In the genomic region with DNA sequence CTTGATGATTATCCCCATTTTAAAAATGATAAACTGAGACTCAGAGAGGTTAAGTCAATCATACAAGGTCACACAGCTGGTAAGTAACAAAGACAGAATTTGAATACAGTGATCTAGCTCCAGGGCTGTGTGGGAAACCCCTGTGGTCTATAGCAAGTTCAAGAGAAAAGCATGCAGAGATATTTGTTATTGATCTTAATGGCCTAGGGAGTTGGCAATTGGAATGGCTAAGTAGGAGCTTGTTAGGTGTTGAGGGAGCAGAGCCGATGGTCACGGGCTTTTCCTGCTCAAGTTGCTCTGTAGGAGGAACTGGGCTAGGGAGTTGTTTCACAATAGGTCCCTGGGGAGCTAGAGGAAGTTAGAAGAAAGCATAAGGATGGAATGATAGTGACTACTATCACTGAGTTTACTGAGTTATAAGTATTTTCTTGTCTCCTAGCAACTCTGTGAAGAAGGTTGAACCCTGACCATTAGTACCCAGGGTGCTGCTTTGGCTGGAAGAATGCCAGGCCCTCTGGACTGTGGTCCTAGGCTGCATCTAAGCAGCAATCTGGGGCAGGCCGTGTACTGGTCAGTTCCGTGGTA, we compare ENCODE assay signal across 8 cellular contexts. TPM values are rescaled to one million over a fixed set of nuclear protein-coding genes. Genes with fewer than 3 reads are reported as not detected.
DNase-seq lines count a peak whose midpoint lies in the region; ATAC-seq and TF ChIP-seq lines count a peak whose summit lies in the region.

No MANE protein-coding gene starts in this region.

- H3K9me3 ChIP-seq in lung (ENCODE audit: control insufficient read depth in 2 of 2, insufficient read depth in 1 of 2, low read length in 1 of 2), result no peaks in the 10 kb centered on the region

- no peaks in the 10 kb centered on the region for H3K9me3 Mint-ChIP-seq in activated naive CD8-positive, alpha-beta T cell treated with anti-CD3 and anti-CD28 coated beads, Interleukin-2, amount 10 ng/mL, durations not matched to agents 7 days and 5 days

- 39 to 63% methylated on average over 4 of the region's 4 CpGs for WGBS in lung, 2 donors

- POLR2A ChIA-PET in activated naive CD8-positive, alpha-beta T cell treated with anti-CD3 and anti-CD28 coated beads, Interleukin-2, amount 10 ng/mL, durations not matched to agents 7 days and 5 days (lab: Charles Lee), result interaction anchor here (0.7 to 4.7 kb wide), 4 partner anchors 9 to 43 kb away, joined by 3 to 68 read pairs (median 4); a partner anchor contains a TSS

- H3K27me3 ChIP-seq in lung (ENCODE audit: control insufficient read depth, insufficient read depth), result no peaks in the 10 kb centered on the region

- peak overlapping the region in 1 of 2 donors; percentile 83 for H3K27ac ChIP-seq in lung (ENCODE audit: low read depth in 1 of 2, low read length in 1 of 2)

- H3K36me3 ChIP-seq in lung (ENCODE audit: control insufficient read depth in 2 of 2, insufficient read depth in 2 of 2, low read length in 2 of 2), result peaks cover 0 to 1% of the 10 kb centered on the region in 2 donors

- peak overlapping the region; percentile 96 for H3K27ac Mint-ChIP-seq in activated naive CD8-positive, alpha-beta T cell treated with anti-CD3 and anti-CD28 coated beads, Interleukin-2, amount 10 ng/mL, durations not matched to agents 7 days and 5 days

- peaks cover 33% of the 10 kb centered on the region for H3K4me1 Mint-ChIP-seq in activated naive CD8-positive, alpha-beta T cell treated with anti-CD3 and anti-CD28 coated beads, Interleukin-2, amount 10 ng/mL, durations not matched to agents 7 days and 5 days

- H3K4me1 ChIP-seq in lung (ENCODE audit: control insufficient read depth in 2 of 2, insufficient read depth in 2 of 2, low read length in 2 of 2), result peaks cover 4 to 5% of the 10 kb centered on the region in 2 donors

- H3K4me3 ChIP-seq in lung, result no peak overlapping the region

- H3K4me3 Mint-ChIP-seq in activated naive CD8-positive, alpha-beta T cell treated with anti-CD3 and anti-CD28 coated beads, Interleukin-2, amount 10 ng/mL, durations not matched to agents 7 days and 5 days, result peak overlapping the region; percentile 65

- no peaks in the 10 kb centered on the region for H3K27me3 Mint-ChIP-seq in activated naive CD8-positive, alpha-beta T cell treated with anti-CD3 and anti-CD28 coated beads, Interleukin-2, amount 10 ng/mL, durations not matched to agents 7 days and 5 days

- H3K36me3 Mint-ChIP-seq in activated naive CD8-positive, alpha-beta T cell treated with anti-CD3 and anti-CD28 coated beads, Interleukin-2, amount 10 ng/mL, durations not matched to agents 7 days and 5 days, result peaks cover 46% of the 10 kb centered on the region

- no peak for TF ChIP-seq CTCF in lung (IDR thresholded peaks at IDR 0.05; ENCODE audit: control extremely low read depth, extremely low read depth)

- ATAC-seq in GM18909 (IDR thresholded peaks at IDR 0.05; ENCODE audit: poor library complexity, unreplicated experiment) (peak; percentile 76), HG03460 (IDR thresholded peaks at IDR 0.05; ENCODE audit: unreplicated experiment) (peak; percentile 64), lung (ENCODE audit: insufficient read depth, low FRiP score) (peak; percentile 77), HG02571 (IDR thresholded peaks at IDR 0.05; ENCODE audit: unreplicated experiment) (no peak)
- peak; percentile 46 for ATAC-seq in activated naive CD8-positive, alpha-beta T cell treated with anti-CD3 and anti-CD28 coated beads, Interleukin-2, amount 10 ng/mL, durations not matched to agents 7 days and 5 days (ENCODE audit: low read depth)

- DNase-seq in AML-193 (lab: John Stamatoyannopoulos, UW) (peak; percentile 79 to 82), lung (ENCODE audit: low spot score) (no peak), epidermal melanocyte (ENCODE audit: insufficient read length, low spot score) (no peak), NCI-H1436 treated with DMSO at 0.1 percent for 48 hours (lab: John Stamatoyannopoulos, UW) (no peak)
- no peak for DNase-seq in activated naive CD8-positive, alpha-beta T cell treated with anti-CD3 and anti-CD28 coated beads, Interleukin-2, amount 10 ng/mL, durations not matched to agents 7 days and 5 days

RNA-seq across cellular contexts. Expression of a gene that starts 30.0 kb away (rescaled TPM):
- total RNA-seq in activated naive CD8-positive, alpha-beta T cell treated with anti-CD3 and anti-CD28 coated beads, Interleukin-2, amount 10 ng/mL, durations not matched to agents 7 days and 5 days, result 10 to 100 TPM; 29.0 to 31.2 TPM
- 1 to 10 TPM; 4.8 to 9.2 TPM for total RNA-seq in lung
- polyA plus RNA-seq in lung, result 1 to 10 TPM; 1.4 to 1.8 TPM

RNA-seq across cellular contexts. Expression of a gene that starts 43.1 kb away (rescaled TPM):
- total RNA-seq in activated naive CD8-positive, alpha-beta T cell treated with anti-CD3 and anti-CD28 coated beads, Interleukin-2, amount 10 ng/mL, durations not matched to agents 7 days and 5 days, result 10 to 100 TPM; 83.6 to 86.7 TPM
- total RNA-seq in lung, result 10 to 100 TPM; 23.6 to 37.9 TPM
- polyA plus RNA-seq in lung, result 10 to 100 TPM; 13.1 to 22.1 TPM

Comparison
In these comparisons a context has a peak if more than half of its experiments do, and no peak if none do; other contexts are left out.
1. DNase-seq: peak in AML-193 (2 of 2); none in activated naive CD8-positive, alpha-beta T cell treated with anti-CD3 and anti-CD28 coated beads, Interleukin-2, amount 10 ng/mL, durations not matched to agents 7 days and 5 days (single experiment), lung (single experiment), epidermal melanocyte (single experiment) and NCI-H1436 treated with DMSO at 0.1 percent for 48 hours (single experiment).